Comparison of ENCODE assay signal across 7 cellular contexts in the genomic region with DNA sequence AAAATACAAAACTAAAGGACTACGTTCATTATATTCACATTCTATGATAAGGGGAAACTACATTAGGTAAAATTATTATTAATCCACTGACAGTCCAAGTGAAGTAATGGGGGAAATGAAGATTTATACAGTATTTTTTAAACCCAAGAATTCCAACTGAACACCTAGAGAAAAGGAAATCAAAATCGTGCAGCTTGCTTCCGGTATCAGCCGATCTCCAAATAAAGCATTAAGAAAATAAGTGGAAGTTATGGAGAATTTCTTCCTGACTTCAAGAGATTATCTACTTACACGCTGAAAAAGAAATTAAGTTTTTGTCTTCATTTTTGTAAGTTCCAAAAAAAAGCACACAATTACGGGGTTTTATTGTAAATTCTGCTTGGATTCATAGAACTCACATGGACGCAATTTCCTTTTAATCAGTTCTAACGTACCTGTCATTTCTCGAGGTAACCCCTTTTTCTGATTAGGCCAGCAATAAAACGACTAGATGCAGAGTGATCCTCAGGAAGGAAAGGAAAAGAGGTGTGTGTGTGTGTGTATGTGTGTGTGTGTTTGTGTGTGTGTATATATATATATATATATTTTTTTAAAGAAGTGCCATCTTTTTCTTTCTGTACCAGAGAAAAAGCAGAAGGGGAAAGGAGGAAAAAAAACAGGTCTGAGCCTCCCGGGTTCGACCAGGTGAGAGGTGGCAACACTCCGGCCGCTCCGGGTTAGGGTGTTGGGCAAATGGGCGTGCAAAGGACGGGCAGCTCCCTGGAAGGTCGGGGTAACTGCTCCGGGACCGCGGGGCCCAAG. TPM values are rescaled to one million over a fixed set of nuclear protein-coding genes. Genes with fewer than 3 reads are reported as not detected.
DNase-seq lines count a peak whose midpoint lies in the region; ATAC-seq and TF ChIP-seq lines count a peak whose summit lies in the region.

No MANE protein-coding gene starts in this region.

- H3K4me1 ChIP-seq in mesendoderm (ENCODE audit: control insufficient read depth, low read depth, low read length): peaks cover 4% of the 10 kb centered on the region

- H2BK15ac ChIP-seq in mesendoderm (replicated peaks; ENCODE audit: low read depth): no peak overlapping the region

- H2BK5ac ChIP-seq in mesendoderm (ENCODE audit: low read length): no peak overlapping the region

- peaks cover 2% of the 10 kb centered on the region for H3K79me1 ChIP-seq in mesendoderm (ENCODE audit: low read length)

- DNase-seq in GM06990 (ENCODE audit: extremely low read depth, insufficient read length): no peak
- DNase-seq in NB4 (ENCODE audit: low read depth): peak; percentile 32
- DNase-seq in cerebellar cortex (ENCODE audit: low spot score): peak; percentile 18
- DNase-seq in mesendoderm: peak; percentile 57
- no peak for DNase-seq in H4 (ENCODE audit: low spot score)
- no peak for DNase-seq in NCI-H1694 treated with DMSO at 0.1 percent for 48 hours (lab: John Stamatoyannopoulos, UW)

- H3K27me3 ChIP-seq in GM06990 (replicated peaks; ENCODE audit: control insufficient read depth, insufficient read depth, low read length) (no peaks in the 10 kb centered on the region), mesendoderm (ENCODE audit: insufficient read depth, low read length, poor library complexity) (no peaks in the 10 kb centered on the region)

- peak overlapping the region; percentile 63 for H3K4me2 ChIP-seq in mesendoderm (ENCODE audit: low read length)

- no peak overlapping the region for H3K23ac ChIP-seq in mesendoderm (ENCODE audit: low read length)

- peak overlapping the region; percentile 71 for H3K9ac ChIP-seq in mesendoderm (ENCODE audit: low read length)

- peak overlapping the region; percentile 86 for H3K56ac ChIP-seq in mesendoderm (ENCODE audit: low read length)

- H3K4me3 ChIP-seq in GM06990 (replicated peaks; ENCODE audit: low read depth, low read length) (peak overlapping the region; percentile 88), NB4 (ENCODE audit: low read depth, low read length) (peak overlapping the region; percentile 96), mesendoderm (ENCODE audit: low read length) (peak overlapping the region; percentile 68)

- H2AK5ac ChIP-seq in mesendoderm (ENCODE audit: low read length): no peak overlapping the region

- no peak for TF ChIP-seq POLR2A in NB4 (IDR thresholded peaks at IDR 0.05; ENCODE audit: extremely low read depth, insufficient read length)

- no peak overlapping the region for H2BK120ac ChIP-seq in mesendoderm (ENCODE audit: low read depth, low read length)

- TF ChIP-seq CTCF in GM06990 (IDR thresholded peaks at IDR 0.05; ENCODE audit: insufficient read depth, low read length, poor library complexity, severe bottlenecking) (no peak), NB4 (IDR thresholded peaks at IDR 0.05; ENCODE audit: low read depth, low read length) (no peak)

- H3K18ac ChIP-seq in mesendoderm (ENCODE audit: low read length): peak overlapping the region; percentile 99

- no peak overlapping the region for H4K8ac ChIP-seq in mesendoderm (ENCODE audit: low read depth, low read length)

- no peak for ATAC-seq in HG02938 (IDR thresholded peaks at IDR 0.05; ENCODE audit: unreplicated experiment)

- H4K5ac ChIP-seq in mesendoderm (ENCODE audit: low read length): no peak overlapping the region

- H3K79me2 ChIP-seq in mesendoderm (ENCODE audit: control insufficient read depth, insufficient read depth, low read length): peaks cover 34% of the 10 kb centered on the region

- 100% methylated on average over 1 of the region's 21 CpGs for WGBS in mesendoderm (ENCODE audit: extremely low coverage, insufficient coverage, low lambda C conversion rate)

- peak overlapping the region; percentile 97 for H3K4ac ChIP-seq in mesendoderm (ENCODE audit: low read depth, low read length)

- H3K36me3 ChIP-seq in GM06990 (ENCODE audit: control insufficient read depth, insufficient read depth, low read length) (no peaks in the 10 kb centered on the region), mesendoderm (ENCODE audit: control insufficient read depth, insufficient read depth, low read length) (no peaks in the 10 kb centered on the region)

- peak overlapping the region; percentile 71 for H3K27ac ChIP-seq in mesendoderm (ENCODE audit: low read depth, low read length)

RNA-seq across cellular contexts. Expression of a gene that starts 1.1 kb away (rescaled TPM):
- 27.3 TPM for polyA plus RNA-seq in mesendoderm (2013, experiment 1 of 2)
- 28.1 TPM for polyA plus RNA-seq in mesendoderm (2013, experiment 2 of 2)
- total RNA-seq in H4 (2014; rRNA removed; shearing (Covaris generic)): 15.3 and 23.8 TPM in 2 replicates

Comparison
In these comparisons a context has a peak if more than half of its experiments do, and no peak if none do; other contexts are left out.
1. DNase-seq: peak in NB4 (single experiment), cerebellar cortex (single experiment) and mesendoderm (single experiment); none in GM06990 (single experiment), H4 (single experiment) and NCI-H1694 treated with DMSO at 0.1 percent for 48 hours (single experiment).
2. Peak in every context shown above with its lines, with median percentiles within 50 percentile points of each other: H3K4me3 ChIP-seq.